1 cellular context compared by ENCODE assay signal in genomic region chr12:28899951-28900350, GRCh38.
TF ChIP-seq lines count a peak whose summit lies in the region.

No MANE protein-coding gene starts in this region.

TF ChIP-seq in SK-N-SH treated with all-trans-retinoic acid at 6 μM for 48 hours, 23 proteins besides CTCF, POLR2A, EP300 and RAD21 (continued from another document):
- TF ChIP-seq TSHZ2 (CRISPR knock-in tag; IDR thresholded peaks at IDR 0.05) (no peak), CSDC2 (CRISPR knock-in tag; IDR thresholded peaks at IDR 0.05) (no peak), GLIS3 (CRISPR knock-in tag; IDR thresholded peaks at IDR 0.05) (no peak), ZNF565 (CRISPR knock-in tag; conservative IDR thresholded peaks at IDR 0.05; ENCODE audit: low read depth) (no peak), TCF4 (CRISPR knock-in tag; IDR thresholded peaks at IDR 0.05; ENCODE audit: borderline replicate concordance) (no peak), ZNF70 (CRISPR knock-in tag; IDR thresholded peaks at IDR 0.05) (no peak), BACH2 (CRISPR knock-in tag; IDR thresholded peaks at IDR 0.05; ENCODE audit: borderline replicate concordance) (no peak), ESRRG (CRISPR knock-in tag; IDR thresholded peaks at IDR 0.05) (no peak)
